In the genomic region with DNA sequence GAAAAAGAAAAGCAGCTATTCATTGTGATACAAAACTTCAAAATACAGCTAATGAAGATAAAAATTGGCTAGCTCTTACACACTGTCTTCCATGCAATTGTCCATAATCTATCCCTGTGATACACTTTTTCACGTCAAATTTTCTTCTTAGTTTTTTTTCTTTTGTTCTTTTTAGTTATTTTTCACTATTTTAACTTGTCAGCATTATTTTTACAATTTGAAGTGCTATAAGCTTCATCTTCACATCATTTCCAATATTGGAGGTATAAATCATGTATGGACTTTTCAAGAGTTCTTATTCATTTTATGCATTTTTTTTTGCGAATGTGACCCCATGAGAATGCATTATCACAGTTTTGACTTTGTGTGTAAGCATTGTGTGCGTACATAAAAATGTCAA, we compare ENCODE assay signal across 39 cellular contexts. TPM values are rescaled to one million over a fixed set of nuclear protein-coding genes. Genes with fewer than 3 reads are reported as not detected.
"Had no signal": no experiment of that assay in that cellular context is flagged by ENCODE, and none has a peak within 500 bp of the region (broad histone marks: within the 10 kb centered on the region; RNA-seq: fewer than 3 reads in every experiment).

No MANE protein-coding gene starts in this region.

- DNase-seq: activated effector memory CD4-positive, alpha-beta T cell treated with anti-CD3 and anti-CD28 coated beads, Interleukin-2, amount 50 U/mL, for 16 hours; activated effector memory CD4-positive, alpha-beta T cell treated with Interleukin-2 at 50 U/mL for 16 hours; activated gamma-delta T cell; activated gamma-delta T cell treated with Interleukin-2 at 50 U/mL for 16 hours; activated naive CD4-positive, alpha-beta T cell; activated naive CD4-positive, alpha-beta T cell treated with anti-CD3 and anti-CD28 coated beads for 36 hours; activated naive CD4-positive, alpha-beta T cell treated with anti-CD3 and anti-CD28 coated beads, Interleukin-2, amount 10 ng/mL, durations not matched to agents 7 days and 5 days; activated naive CD4-positive, alpha-beta T cell treated with anti-CD3 and anti-CD28 coated beads, Interleukin-2, amount 50 U/mL, for 16 hours; activated naive CD4-positive, alpha-beta T cell treated with Interleukin-2 at 50 U/mL for 16 hours; activated naive CD8-positive, alpha-beta T cell treated with anti-CD3 and anti-CD28 coated beads for 36 hours; activated naive CD8-positive, alpha-beta T cell treated with anti-CD3 and anti-CD28 coated beads, Interleukin-2, amount 10 ng/mL, durations not matched to agents 7 days and 5 days; activated naive CD8-positive, alpha-beta T cell treated with anti-CD3 and anti-CD28 coated beads, Interleukin-2, amount 50 U/mL, for 24 hours; activated T-cell treated with anti-CD3 and anti-CD28 coated beads, Interleukin-2, amount 50 U/mL, for 4 hours; activated T-cell treated with anti-CD3 and anti-CD28 coated beads, Interleukin-2, amount 50 U/mL, for 48 hours; activated T-cell treated with anti-CD3 and anti-CD28 coated beads, Interleukin-2, amount 50 U/mL, for 72 hours; adrenal gland; amniotic stem cell; amygdala; anterior cingulate cortex; aorta; body of pancreas; brain microvascular endothelial cell; caudate nucleus; central memory CD4-positive, alpha-beta T cell; cerebellar nuclear complex had no signal

- H3K9me3 ChIP-seq: adrenal gland, ascending aorta, body of pancreas, breast epithelium had no signal

- H3K4me3 ChIP-seq: adrenal gland, ascending aorta, body of pancreas, breast epithelium, cardiac muscle cell had no signal

- H3K36me3 ChIP-seq: adrenal gland, ascending aorta, brain microvascular endothelial cell, breast epithelium, cardiac muscle cell had no signal

- ATAC-seq: activated naive CD4-positive, alpha-beta T cell treated with anti-CD3 and anti-CD28 coated beads, Interleukin-2, amount 50 U/mL, for 72 hours; activated naive CD8-positive, alpha-beta T cell treated with anti-CD3 and anti-CD28 coated beads, Interleukin-2, amount 50 U/mL, for 24 hours; activated T-cell treated with anti-CD3 and anti-CD28 coated beads, Interleukin-2, amount 50 U/mL, for 4 hours; activated T-cell treated with anti-CD3 and anti-CD28 coated beads, Interleukin-2, amount 50 U/mL, for 72 hours; activated T-helper 17 cell treated with anti-CD3 and anti-CD28 coated beads, Interleukin-2, amount 50 U/mL, for 72 hours; body of pancreas had no signal

- H3K27ac ChIP-seq: adrenal gland, ascending aorta, body of pancreas, brain microvascular endothelial cell, breast epithelium, cardiac muscle cell had no signal

- H3K27me3 ChIP-seq: adrenal gland, ascending aorta, body of pancreas, brain microvascular endothelial cell, breast epithelium, cardiac muscle cell had no signal

- FAIRE-seq: astrocyte, bronchial epithelial cell, colon had no signal

- H3K4me1 ChIP-seq: adrenal gland, ascending aorta, body of pancreas, breast epithelium had no signal

RNA-seq across cellular contexts. Expression of a gene that starts 4.1 kb away (rescaled TPM):
- total RNA-seq: activated naive CD4-positive, alpha-beta T cell treated with anti-CD3 and anti-CD28 coated beads for 36 hours; activated naive CD4-positive, alpha-beta T cell treated with anti-CD3 and anti-CD28 coated beads, Interleukin-2, amount 50 U/mL, for 72 hours; activated naive CD8-positive, alpha-beta T cell treated with anti-CD3 and anti-CD28 coated beads for 36 hours; activated naive CD8-positive, alpha-beta T cell treated with anti-CD3 and anti-CD28 coated beads, Interleukin-2, amount 10 ng/mL, durations not matched to agents 7 days and 5 days; activated T-cell treated with anti-CD3 and anti-CD28 coated beads, Interleukin-2, amount 50 U/mL, for 4 hours; activated T-cell treated with anti-CD3 and anti-CD28 coated beads, Interleukin-2, amount 50 U/mL, for 72 hours; activated T-helper 1 cell treated with anti-CD3 and anti-CD28 coated beads, Interleukin-12 subunit alpha, Interleukin-12 subunit beta, Interleukin-2, Interleukin-4 antibody, amounts not matched to agents 30 ng/mL and 10 ng/mL and 1 ng/mL, durations not matched to agents 14 hours and 24 hours and 36 hours; activated T-helper 17 cell treated with anti-CD3 and anti-CD28 coated beads, Interleukin-2, amount 50 U/mL, for 72 hours; activated T-helper 2 cell treated with anti-CD3 and anti-CD28 coated beads, Interferon-gamma antibody, Interleukin-2, Interleukin-4, amounts not matched to agents 10 μg/mL and 5 μg/mL and 100 μg/mL, durations not matched to agents 14 hours and 24 hours and 36 hours; adrenal gland; aorta; ascending aorta; astrocyte; body of pancreas; breast epithelium; bronchial epithelial cell; cardiac muscle cell; cardiac septum; cerebellum; chondrocyte had no signal
- polyA plus RNA-seq: adipose tissue, adrenal gland, aorta, cardiac muscle cell had no signal

RNA-seq across cellular contexts. Expression of a gene that starts 51.9 kb away (rescaled TPM):
- total RNA-seq: activated naive CD4-positive, alpha-beta T cell treated with anti-CD3 and anti-CD28 coated beads for 36 hours; activated naive CD4-positive, alpha-beta T cell treated with anti-CD3 and anti-CD28 coated beads, Interleukin-2, amount 50 U/mL, for 72 hours; activated naive CD8-positive, alpha-beta T cell treated with anti-CD3 and anti-CD28 coated beads for 36 hours; activated naive CD8-positive, alpha-beta T cell treated with anti-CD3 and anti-CD28 coated beads, Interleukin-2, amount 10 ng/mL, durations not matched to agents 7 days and 5 days; activated T-cell treated with anti-CD3 and anti-CD28 coated beads, Interleukin-2, amount 50 U/mL, for 4 hours; activated T-cell treated with anti-CD3 and anti-CD28 coated beads, Interleukin-2, amount 50 U/mL, for 72 hours; activated T-helper 1 cell treated with anti-CD3 and anti-CD28 coated beads, Interleukin-12 subunit alpha, Interleukin-12 subunit beta, Interleukin-2, Interleukin-4 antibody, amounts not matched to agents 30 ng/mL and 10 ng/mL and 1 ng/mL, durations not matched to agents 14 hours and 24 hours and 36 hours; activated T-helper 17 cell treated with anti-CD3 and anti-CD28 coated beads, Interleukin-2, amount 50 U/mL, for 72 hours; activated T-helper 2 cell treated with anti-CD3 and anti-CD28 coated beads, Interferon-gamma antibody, Interleukin-2, Interleukin-4, amounts not matched to agents 10 μg/mL and 5 μg/mL and 100 μg/mL, durations not matched to agents 14 hours and 24 hours and 36 hours; adrenal gland; aorta; ascending aorta; astrocyte; body of pancreas; breast epithelium; bronchial epithelial cell; cardiac muscle cell; cardiac septum; cerebellum; chondrocyte had no signal
- polyA plus RNA-seq: adipose tissue, adrenal gland, aorta, cardiac muscle cell had no signal
